ENCODE assay signal across 27 cellular contexts in the genomic region with DNA sequence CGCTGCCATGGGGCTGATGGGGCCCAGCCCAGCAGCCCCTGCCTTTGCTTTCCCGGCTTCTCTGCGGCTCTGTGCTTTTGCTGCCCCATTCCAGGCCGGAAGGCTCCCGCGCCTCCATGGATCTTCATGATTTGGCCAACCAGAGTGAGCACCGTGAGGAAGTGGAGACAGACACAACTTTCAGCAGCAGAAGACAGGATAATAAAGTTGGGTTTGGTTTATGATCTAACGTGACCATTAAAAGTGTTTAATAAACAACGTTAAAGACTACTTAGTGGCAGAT.
"Had no signal": no experiment of that assay in that cellular context is flagged by ENCODE, and none has a peak within 500 bp of the region (broad histone marks: within the 10 kb centered on the region; RNA-seq: fewer than 3 reads in every experiment).

No MANE protein-coding gene starts in this region.

- H3K36me3 ChIP-seq: ascending aorta, breast epithelium, cardiac muscle cell, colonic mucosa, esophagus squamous epithelium had no signal

- H3K4me3 ChIP-seq: ascending aorta, breast epithelium, cardiac muscle cell, colonic mucosa, esophagus squamous epithelium had no signal

- FAIRE-seq: endometrium, endothelial cell of umbilical vein, frontal cortex had no signal

- DNase-seq: activated CD4-positive, alpha-beta memory T cell treated with anti-CD3 and anti-CD28 coated beads for 36 hours; activated CD4-positive, alpha-beta T cell treated with anti-CD3 and anti-CD28 coated beads for 36 hours; activated CD4-positive, CD25-positive, alpha-beta regulatory T cell; activated CD4-positive, CD25-positive, alpha-beta regulatory T cell treated with anti-CD3 and anti-CD28 coated beads, Interleukin-2, amount 50 U/mL, for 72 hours; activated CD8-positive, alpha-beta memory T cell treated with anti-CD3 and anti-CD28 coated beads, Interleukin-2, amount 50 U/mL, for 4 hours; activated CD8-positive, alpha-beta T cell treated with anti-CD3 and anti-CD28 coated beads, Interleukin-2, amount 10 ng/mL, durations not matched to agents 7 days and 5 days; activated effector memory CD4-positive, alpha-beta T cell treated with anti-CD3 and anti-CD28 coated beads, Interleukin-2, amount 50 U/mL, for 16 hours; activated naive CD4-positive, alpha-beta T cell treated with anti-CD3 and anti-CD28 coated beads for 36 hours; activated naive CD8-positive, alpha-beta T cell treated with anti-CD3 and anti-CD28 coated beads, Interleukin-2, amount 10 ng/mL, durations not matched to agents 7 days and 5 days; activated T-cell treated with anti-CD3 and anti-CD28 coated beads, Interleukin-2, amount 50 U/mL, for 1 hour; activated T-cell treated with anti-CD3 and anti-CD28 coated beads, Interleukin-2, amount 50 U/mL, for 48 hours; central memory CD4-positive, alpha-beta T cell; cerebellar nuclear complex; colonic mucosa; effector CD8-positive, alpha-beta T cell; esophagus squamous epithelium; T-helper 1 cell; T-helper 17 cell; T1000 had no signal

- H3K9me3 ChIP-seq: ascending aorta, breast epithelium, colonic mucosa, esophagus squamous epithelium had no signal

- H3K27me3 ChIP-seq: ascending aorta, cardiac muscle cell, colonic mucosa had no signal

- ATAC-seq: activated CD4-positive, alpha-beta T cell treated with anti-CD3 and anti-CD28 coated beads for 36 hours; activated CD8-positive, alpha-beta memory T cell treated with anti-CD3 and anti-CD28 coated beads, Interleukin-2, amount 10 ng/mL, durations not matched to agents 7 days and 5 days; activated CD8-positive, alpha-beta T cell treated with anti-CD3 and anti-CD28 coated beads, Interleukin-2, amount 10 ng/mL, durations not matched to agents 7 days and 5 days; T-helper 17 cell had no signal

- H3K27ac ChIP-seq: ascending aorta, breast epithelium, cardiac muscle cell, colonic mucosa, epithelial cell of prostate, esophagus squamous epithelium had no signal

- H3K4me1 ChIP-seq: breast epithelium, colonic mucosa had no signal
